13 cellular contexts compared by ENCODE assay signal in the genomic region with DNA sequence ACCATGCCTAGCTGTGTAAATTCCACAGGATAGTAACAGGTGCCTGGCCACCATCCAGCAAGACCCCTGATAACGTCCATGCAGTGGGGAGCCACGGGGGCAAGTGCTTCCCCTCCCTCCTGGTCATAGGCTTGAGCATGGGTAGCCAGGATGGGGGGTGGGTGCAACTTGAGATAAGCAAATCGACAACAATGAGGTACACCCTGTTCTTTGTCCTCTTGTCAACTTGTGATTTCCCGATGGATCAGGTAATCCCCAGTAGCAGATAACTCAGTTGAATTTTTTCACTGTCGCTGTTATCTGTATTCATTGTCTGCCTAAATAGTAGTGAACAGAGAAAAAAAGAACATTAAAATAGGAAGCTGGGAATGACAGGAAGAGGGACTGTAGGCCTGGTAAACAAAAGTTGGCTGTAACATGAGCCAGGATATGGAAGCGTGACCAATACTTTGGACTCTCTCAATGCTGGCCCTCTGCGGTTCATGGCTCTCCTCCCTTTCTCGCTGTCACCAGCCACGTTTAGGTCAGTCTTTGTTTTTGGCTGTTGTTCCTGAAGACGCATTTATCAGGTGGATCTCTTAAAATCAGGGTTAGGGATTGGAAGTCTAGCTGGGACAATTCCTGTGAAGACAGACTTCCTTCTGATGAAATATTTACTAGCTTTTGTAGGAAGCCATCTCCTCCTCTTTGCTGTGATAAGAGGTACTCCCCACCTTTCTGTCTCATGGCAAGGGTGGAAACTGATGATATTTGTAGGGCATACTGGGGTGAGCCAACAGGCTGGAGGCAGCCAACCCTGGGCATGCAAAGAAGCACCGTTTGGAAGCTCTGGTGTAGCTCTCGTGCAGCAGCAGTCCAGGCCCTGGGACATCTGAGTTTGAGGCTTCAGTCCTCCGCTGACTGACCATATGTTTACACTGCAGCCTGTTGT. TPM values are rescaled to one million over a fixed set of nuclear protein-coding genes. Genes with fewer than 3 reads are reported as not detected.
DNase-seq lines count a peak whose midpoint lies in the region; ATAC-seq and TF ChIP-seq lines count a peak whose summit lies in the region.
"Had no signal": no experiment of that assay in that cellular context is flagged by ENCODE, and none has a peak within 500 bp of the region (broad histone marks: within the 10 kb centered on the region; RNA-seq: fewer than 3 reads in every experiment).

No MANE protein-coding gene starts in this region.

- no peaks in the 10 kb centered on the region for H3K9me3 Mint-ChIP-seq in Calu3 (ENCODE audit: low read depth, unreplicated experiment)

- WGBS in right lobe of liver (ENCODE audit: insufficient coverage, low coverage, low lambda C conversion rate, missing lambda C conversion rate) = 19% methylated on average over 13 of the region's 13 CpGs

- DNase-seq in NCI-H748 (lab: John Stamatoyannopoulos, UW; ENCODE audit: unreplicated experiment) (peak; percentile 3), NCI-H748 treated with DMSO at 0.1 percent for 48 hours (lab: John Stamatoyannopoulos, UW) (no peak), choroid plexus epithelial cell (ENCODE audit: low read depth) (peak; percentile 51), right lobe of liver (peak; percentile 50 to 79 (median 64)), upper lobe of right lung (peak; percentile 26), Calu3 (no peak), OCI-M1 (lab: John Stamatoyannopoulos, UW) (no peak)
- DNase-seq: activated CD4-positive, alpha-beta T cell treated with anti-CD3 and anti-CD28 coated beads, Interleukin-2, amount 50 U/mL, for 4 hours; amniotic stem cell; glutamatergic neuron; occipital lobe had no signal

- H3K4me1 ChIP-seq in right lobe of liver (peaks cover 3 to 19% (median 9%) of the 10 kb centered on the region in 4 donors), upper lobe of right lung (peaks cover 43% of the 10 kb centered on the region)

- H3K9me3 ChIP-seq in right lobe of liver (no peaks in the 10 kb centered on the region), upper lobe of right lung (no peaks in the 10 kb centered on the region)

- no peak overlapping the region for H3K27ac Mint-ChIP-seq in Calu3 (ENCODE audit: unreplicated experiment)

- H3K4me1 Mint-ChIP-seq in Calu3 (ENCODE audit: low read depth, unreplicated experiment) = no peaks in the 10 kb centered on the region

- H3K4me3 Mint-ChIP-seq in Calu3 (ENCODE audit: low read depth, unreplicated experiment) = no peak overlapping the region

- H3K4me3 ChIP-seq in choroid plexus epithelial cell (ENCODE audit: low read depth, low read length) (no peak overlapping the region), right lobe of liver (no peak overlapping the region), upper lobe of right lung (no peak overlapping the region)

- H3K27ac ChIP-seq in right lobe of liver = peak overlapping the region; percentile 40 to 76 (median 71)
- no peak overlapping the region for H3K27ac ChIP-seq in upper lobe of right lung
- H3K27ac ChIP-seq: RWPE1 had no signal

- no TSS peak for BruUV-seq in Calu3 (replicated peaks; lab: Mats Ljungman, UMichigan)

- no peaks in the 10 kb centered on the region for H3K36me3 Mint-ChIP-seq in Calu3 (ENCODE audit: insufficient read depth, unreplicated experiment)

- TF ChIP-seq CTCF in choroid plexus epithelial cell (conservative IDR thresholded peaks at IDR 0.05; ENCODE audit: low read depth, low read length) = no peak
- no peak for TF ChIP-seq CTCF in right lobe of liver (IDR thresholded peaks at IDR 0.05)
- no peak for TF ChIP-seq CTCF in upper lobe of right lung (IDR thresholded peaks at IDR 0.05)
- no peak for TF ChIP-seq CTCF in Calu3 (IDR thresholded peaks at IDR 0.05; ENCODE audit: unreplicated experiment)

- ATAC-seq in right lobe of liver = peak; percentile 89 to 95 (median 92)
- ATAC-seq in upper lobe of right lung = peak; percentile 20
- ATAC-seq in HG03039 (IDR thresholded peaks at IDR 0.05; ENCODE audit: unreplicated experiment) = no peak

- H3K36me3 ChIP-seq in right lobe of liver (no peaks in the 10 kb centered on the region), upper lobe of right lung (no peaks in the 10 kb centered on the region)

- H3K27me3 ChIP-seq in right lobe of liver (no peaks in the 10 kb centered on the region), upper lobe of right lung (no peaks in the 10 kb centered on the region)

- intact Hi-C loops in right lobe of liver (cut with DNase I) = no loop called here
- intact Hi-C loops in upper lobe of right lung (cut with DNase I) = no loop called here
- intact Hi-C loops in Calu3 (cut with micrococcal nuclease; ENCODE audit: unreplicated experiment) = no loop called here

- CTCF ChIA-PET in Calu3 (lab: Charles Lee) = no interaction called here

- H3K27me3 Mint-ChIP-seq in Calu3 (ENCODE audit: unreplicated experiment) = peaks cover 5% of the 10 kb centered on the region

- TF ChIP-seq POLR2A in right lobe of liver (IDR thresholded peaks at IDR 0.05) = no peak

RNA-seq across cellular contexts. Expression of a gene that starts 42.4 kb away (rescaled TPM):
- total RNA-seq in right lobe of liver (1 to 10 TPM; 1.2 to 8.8 (median 3.7) TPM), upper lobe of right lung (21.1 TPM), Calu3 (2022) (2.9 and 3.0 TPM in 2 replicates)

Comparison
In these comparisons a context has a peak if more than half of its experiments do, and no peak if none do; other contexts are left out.
1. DNase-seq: peak in NCI-H748 (single experiment), choroid plexus epithelial cell (single experiment), right lobe of liver (3 of 3) and upper lobe of right lung (single experiment); none in NCI-H748 treated with DMSO at 0.1 percent for 48 hours (single experiment), Calu3 (single experiment) and OCI-M1 (single experiment).